Comparison of ENCODE assay signal across 13 cellular contexts in genomic region chr5:159504106-159504856, GRCh38.
A peak's percentile ranks its signal among the peaks of the same experiment; 100 is the strongest.
DNase-seq lines count a peak whose midpoint lies in the region; ATAC-seq and TF ChIP-seq lines count a peak whose summit lies in the region.
"Had no signal": no experiment of that assay in that cellular context is flagged by ENCODE, and none has a peak within 500 bp of the region (broad histone marks: within the 10 kb centered on the region; RNA-seq: fewer than 3 reads in every experiment).

No MANE protein-coding gene starts in this region.

- intact Hi-C loops in MCF 10A (cut with micrococcal nuclease) = no loop called here
- intact Hi-C loops in mammary epithelial cell (cut with micrococcal nuclease) = no loop called here
- intact Hi-C loops in vagina (cut with DNase I) = no loop called here
- intact Hi-C loops in body of pancreas (cut with DNase I) = no loop called here

- WGBS in mammary epithelial cell (ENCODE audit: low coverage, missing lambda C conversion rate) = 33% methylated on average over 2 of the region's 2 CpGs
- WGBS in esophagus, 2 donors = 18 to 23% methylated on average over 2 of the region's 2 CpGs
- 26 to 39% methylated on average over 2 of the region's 2 CpGs for WGBS in body of pancreas, 2 donors

- H3K27me3 Mint-ChIP-seq in MCF 10A (ENCODE audit: insufficient read depth, unreplicated experiment) (no peaks in the 10 kb centered on the region), nephron (ENCODE audit: low read depth) (no peaks in the 10 kb centered on the region)

- POLR2A ChIA-PET in MCF 10A (lab: Yijun Ruan, JAX) = interaction anchor here (0.6 to 1.4 kb wide), 2 partner anchors 52 to 175 kb away, joined by 3 read pairs; no protein-coding TSS in a partner anchor

- DNase-seq in MCF 10A (ENCODE audit: unreplicated experiment) (peak; percentile 14), mammary epithelial cell (no peak), vagina (ENCODE audit: extremely low spot score in 2 of 2) (no peak), body of pancreas (no peak), SIG-M5 (lab: John Stamatoyannopoulos, UW) (no peak)
- DNase-seq: activated CD8-positive, alpha-beta memory T cell treated with anti-CD3 and anti-CD28 coated beads, Interleukin-2, amount 50 U/mL, for 48 hours; activated naive CD8-positive, alpha-beta T cell treated with anti-CD3 and anti-CD28 coated beads, Interleukin-2, amount 10 ng/mL, durations not matched to agents 7 days and 5 days; NCI-H1930; stimulated activated naive CD4-positive, alpha-beta T cell treated with Interleukin-2 at 50 U/mL for 16 hours had no signal

- H3K36me3 ChIP-seq in mammary epithelial cell (ENCODE audit: insufficient read depth, low read length) = no peaks in the 10 kb centered on the region
- no peaks in the 10 kb centered on the region for H3K36me3 ChIP-seq in esophagus (ENCODE audit: control insufficient read depth in 2 of 2, insufficient read depth in 2 of 2, low read length in 1 of 2)
- H3K36me3 ChIP-seq in vagina = no peaks in the 10 kb centered on the region
- no peaks in the 10 kb centered on the region for H3K36me3 ChIP-seq in body of pancreas (replicated peaks in 1 of 2; ENCODE audit: insufficient read depth in 1 of 2, low read depth in 2 of 2)
- H3K36me3 ChIP-seq: prostate gland had no signal

- BruUV-seq in MCF 10A (replicated peaks; lab: Mats Ljungman, UMichigan) = no TSS peak
- BruUV-seq in mammary epithelial cell (replicated peaks; lab: Mats Ljungman, UMichigan) = no TSS peak

- H3K9me3 ChIP-seq in mammary epithelial cell (replicated peaks; ENCODE audit: insufficient read depth, low read length) (no peaks in the 10 kb centered on the region), esophagus (ENCODE audit: control insufficient read depth in 2 of 2, insufficient read depth in 1 of 2, low read depth in 1 of 2, low read length in 1 of 2) (no peaks in the 10 kb centered on the region), vagina (no peaks in the 10 kb centered on the region), body of pancreas (no peaks in the 10 kb centered on the region)
- H3K9me3 ChIP-seq: prostate gland had no signal

- in situ Hi-C loops in mammary epithelial cell (cut with MboI; ENCODE audit: low sequenced_read_pairs in 2 of 2) = loop anchor here in 1 of 2 donors (25.0 kb wide), 1 partner anchor 483 kb away; no protein-coding TSS in a partner anchor

- no peak overlapping the region for H3K4me3 ChIP-seq in mammary epithelial cell (replicated peaks in 1 of 3; ENCODE audit: insufficient read depth in 1 of 3, low read depth in 2 of 3, low read length in 3 of 3)
- H3K4me3 ChIP-seq in esophagus (ENCODE audit: low read depth in 1 of 2, low read length in 2 of 2) = no peak overlapping the region
- no peak overlapping the region for H3K4me3 ChIP-seq in vagina
- H3K4me3 ChIP-seq in body of pancreas = no peak overlapping the region
- H3K4me3 ChIP-seq: prostate gland had no signal

- H3K9ac ChIP-seq in mammary epithelial cell (ENCODE audit: insufficient read depth, low read length) = no peak overlapping the region

- no peak for TF ChIP-seq POLR2A in vagina (IDR thresholded peaks at IDR 0.05)
- no peak for TF ChIP-seq POLR2A in body of pancreas (IDR thresholded peaks at IDR 0.05)

- H3K4me1 ChIP-seq in mammary epithelial cell (ENCODE audit: insufficient read depth, low read length) = no peaks in the 10 kb centered on the region
- H3K4me1 ChIP-seq in esophagus (ENCODE audit: control insufficient read depth in 2 of 2, insufficient read depth in 2 of 2, low read length in 1 of 2) = no peaks in the 10 kb centered on the region
- peaks cover 15% of the 10 kb centered on the region for H3K4me1 ChIP-seq in vagina
- no peaks in the 10 kb centered on the region for H3K4me1 ChIP-seq in body of pancreas
- H3K4me1 ChIP-seq: prostate gland had no signal

- H3K27ac Mint-ChIP-seq in MCF 10A (ENCODE audit: low read depth, unreplicated experiment) (no peak overlapping the region), nephron (peak overlapping the region; percentile 81 to 89 (median 88))
- H3K27ac Mint-ChIP-seq: activated naive CD8-positive, alpha-beta T cell treated with anti-CD3 and anti-CD28 coated beads, Interleukin-2, amount 10 ng/mL, durations not matched to agents 7 days and 5 days had no signal

- dilution Hi-C loops in mammary epithelial cell (cut with HindIII; ENCODE audit: low sequenced_read_pairs) = no loop called here

- ATAC-seq in body of pancreas = no peak
- no peak for ATAC-seq in HG03457 (IDR thresholded peaks at IDR 0.05; ENCODE audit: unreplicated experiment)

- H3K9me3 Mint-ChIP-seq in MCF 10A (ENCODE audit: unreplicated experiment) (no peaks in the 10 kb centered on the region), nephron (peaks cover 2% of the 10 kb centered on the region)

- no peaks in the 10 kb centered on the region for H3K36me3 Mint-ChIP-seq in MCF 10A (ENCODE audit: insufficient read depth, unreplicated experiment)
- no peaks in the 10 kb centered on the region for H3K36me3 Mint-ChIP-seq in nephron (ENCODE audit: low read depth)
- H3K36me3 Mint-ChIP-seq: activated naive CD8-positive, alpha-beta T cell treated with anti-CD3 and anti-CD28 coated beads, Interleukin-2, amount 10 ng/mL, durations not matched to agents 7 days and 5 days had no signal

- TF ChIP-seq CTCF in MCF 10A (IDR thresholded peaks at IDR 0.05; ENCODE audit: unreplicated experiment) (no peak), mammary epithelial cell (conservative IDR thresholded peaks at IDR 0.05 in 1 of 2, IDR thresholded peaks at IDR 0.05 in 1 of 2; ENCODE audit: extremely low read depth in 1 of 2, insufficient read depth in 1 of 2, low read depth in 1 of 2, low read length in 2 of 2) (no peak), nephron (IDR thresholded peaks at IDR 0.05; ENCODE audit: unreplicated experiment in 3 of 3) (no peak), vagina (IDR thresholded peaks at IDR 0.05) (no peak), body of pancreas (IDR thresholded peaks at IDR 0.05) (no peak)

- H3K4me1 Mint-ChIP-seq in MCF 10A (ENCODE audit: insufficient read depth, unreplicated experiment) = peaks cover 6% of the 10 kb centered on the region
- H3K4me1 Mint-ChIP-seq in nephron = peaks cover 29% of the 10 kb centered on the region
- H3K4me1 Mint-ChIP-seq: activated naive CD8-positive, alpha-beta T cell treated with anti-CD3 and anti-CD28 coated beads, Interleukin-2, amount 10 ng/mL, durations not matched to agents 7 days and 5 days had no signal

- H3K4me3 Mint-ChIP-seq in MCF 10A (ENCODE audit: unreplicated experiment) (no peak overlapping the region), nephron (peak overlapping the region in 2 of 3 experiments; percentile 0 to 1)
- H3K4me3 Mint-ChIP-seq: activated naive CD8-positive, alpha-beta T cell treated with anti-CD3 and anti-CD28 coated beads, Interleukin-2, amount 10 ng/mL, durations not matched to agents 7 days and 5 days had no signal

- no peak overlapping the region for H2AFZ ChIP-seq in mammary epithelial cell (ENCODE audit: low read depth, low read length)

- no peaks in the 10 kb centered on the region for H3K79me2 ChIP-seq in mammary epithelial cell (ENCODE audit: insufficient read depth, low read length)

- H3K4me2 ChIP-seq in mammary epithelial cell (ENCODE audit: insufficient read depth, low read depth, low read length) = no peak overlapping the region

- H3K27ac ChIP-seq in mammary epithelial cell (ENCODE audit: insufficient read depth, low read depth, low read length) = no peak overlapping the region
- H3K27ac ChIP-seq in esophagus (ENCODE audit: low read depth in 2 of 2, low read length in 1 of 2) = peak overlapping the region; percentile 16 to 28
- peak overlapping the region; percentile 15 for H3K27ac ChIP-seq in vagina
- peak overlapping the region in 1 of 4 donors; percentile 36 for H3K27ac ChIP-seq in body of pancreas

- H3K27me3 ChIP-seq in mammary epithelial cell (ENCODE audit: insufficient read depth, low read length) (no peaks in the 10 kb centered on the region), esophagus (ENCODE audit: control insufficient read depth in 1 of 2, insufficient read depth in 2 of 2, low read length in 2 of 2) (no peaks in the 10 kb centered on the region), vagina (no peaks in the 10 kb centered on the region), body of pancreas (no peaks in the 10 kb centered on the region)

- CTCF ChIA-PET in MCF 10A (lab: Yijun Ruan, JAX) (interaction anchor here (0.5 to 5.3 kb wide), 12 partner anchors 11 to 607 kb away, joined by 3 to 40 read pairs (median 4); no protein-coding TSS in a partner anchor), mammary epithelial cell (lab: Charles Lee; ENCODE audit: low non-redundant PET) (interaction anchor here (0.6 kb wide), 1 partner anchor 147 kb away, joined by 3 read pairs; no protein-coding TSS in a partner anchor)

- H4K20me1 ChIP-seq in mammary epithelial cell (ENCODE audit: insufficient read depth, low read length) = no peaks in the 10 kb centered on the region
